In the genomic region with DNA sequence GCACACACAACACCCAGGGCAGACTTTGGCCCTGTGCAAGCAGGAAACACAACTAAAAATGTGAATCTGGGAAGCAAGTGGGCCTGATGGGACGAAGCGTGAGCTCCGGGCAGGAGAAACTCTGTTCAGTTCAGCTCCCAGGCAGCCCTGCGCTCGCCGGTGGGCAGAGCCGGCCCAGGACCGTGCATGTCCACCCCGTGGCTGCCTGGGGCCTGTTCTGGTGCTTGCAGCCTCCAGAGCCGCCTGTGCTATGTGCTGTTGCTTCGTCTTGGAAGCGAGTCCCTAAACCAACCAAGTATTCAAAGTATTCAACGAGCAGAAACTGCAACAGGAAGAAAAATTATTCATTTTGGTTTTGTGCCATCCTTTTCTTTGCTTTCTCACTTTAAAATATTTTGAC, we compare ENCODE assay signal across 16 cellular contexts. TPM values are rescaled to one million over a fixed set of nuclear protein-coding genes. Genes with fewer than 3 reads are reported as not detected.
DNase-seq lines count a peak whose midpoint lies in the region; ATAC-seq and TF ChIP-seq lines count a peak whose summit lies in the region.
"Had no signal": no experiment of that assay in that cellular context is flagged by ENCODE, and none has a peak within 500 bp of the region (broad histone marks: within the 10 kb centered on the region; RNA-seq: fewer than 3 reads in every experiment).

No MANE protein-coding gene starts in this region.

- no peaks in the 10 kb centered on the region for H3K4me1 Mint-ChIP-seq in activated T-cell treated with anti-CD3 and anti-CD28 coated beads, Interleukin-2, amount 50 U/mL, for 24 hours (ENCODE audit: low read depth)
- H3K4me1 Mint-ChIP-seq: activated B cell treated with CpG ODN at 0.5 μM for 24 hours; activated naive CD8-positive, alpha-beta T cell treated with anti-CD3 and anti-CD28 coated beads for 36 hours; memory B cell; T-cell had no signal

- ATAC-seq in GM21717 (IDR thresholded peaks at IDR 0.05; ENCODE audit: unreplicated experiment) (no peak), HG03442 (IDR thresholded peaks at IDR 0.05; ENCODE audit: unreplicated experiment) (no peak)
- ATAC-seq: T-cell had no signal

- H3K27ac ChIP-seq in right atrium auricular region (peak overlapping the region; percentile 89 to 96), ovary (peak overlapping the region; percentile 65 to 66), uterus (peak overlapping the region; percentile 61 to 78), tibial nerve (peak overlapping the region in 1 of 4 donors; percentile 42)

- H3K36me3 ChIP-seq in right atrium auricular region = peaks cover 3% of the 10 kb centered on the region
- no peaks in the 10 kb centered on the region for H3K36me3 ChIP-seq in ovary
- no peaks in the 10 kb centered on the region for H3K36me3 ChIP-seq in uterus
- H3K36me3 ChIP-seq in tibial nerve = no peaks in the 10 kb centered on the region

- intact Hi-C loops in ovary (cut with DNase I) (loop anchor here in 1 of 4 donors (10.0 kb wide), 1 partner anchor 64 kb away; no protein-coding TSS in a partner anchor), uterus (cut with DNase I; ENCODE audit: low total_unique reads) (no loop called here)

- no peaks in the 10 kb centered on the region for H3K9me3 Mint-ChIP-seq in activated T-cell treated with anti-CD3 and anti-CD28 coated beads, Interleukin-2, amount 50 U/mL, for 24 hours
- H3K9me3 Mint-ChIP-seq: activated B cell treated with CpG ODN at 0.5 μM for 24 hours, memory B cell, T-cell had no signal

- WGBS in ovary, 3 donors = 6 to 8% (median 7%) methylated on average over 13 of the region's 13 CpGs
- 39 to 51% methylated on average over 13 of the region's 13 CpGs for WGBS in tibial nerve, 2 donors

- no peak overlapping the region for H3K27ac Mint-ChIP-seq in activated T-cell treated with anti-CD3 and anti-CD28 coated beads, Interleukin-2, amount 50 U/mL, for 24 hours
- H3K27ac Mint-ChIP-seq: activated B cell treated with CpG ODN at 0.5 μM for 24 hours; activated naive CD8-positive, alpha-beta T cell treated with anti-CD3 and anti-CD28 coated beads for 36 hours; memory B cell; T-cell had no signal

- no peaks in the 10 kb centered on the region for H3K36me3 Mint-ChIP-seq in activated T-cell treated with anti-CD3 and anti-CD28 coated beads, Interleukin-2, amount 50 U/mL, for 24 hours (ENCODE audit: low read depth)
- H3K36me3 Mint-ChIP-seq: activated naive CD8-positive, alpha-beta T cell treated with anti-CD3 and anti-CD28 coated beads for 36 hours; CD4-positive, alpha-beta memory T cell; memory B cell; T-cell had no signal

- TF ChIP-seq POLR2A in ovary (IDR thresholded peaks at IDR 0.05) (no peak), uterus (IDR thresholded peaks at IDR 0.05) (no peak), tibial nerve (IDR thresholded peaks at IDR 0.05) (no peak)

- no peak overlapping the region for H3K4me3 Mint-ChIP-seq in activated T-cell treated with anti-CD3 and anti-CD28 coated beads, Interleukin-2, amount 50 U/mL, for 24 hours
- H3K4me3 Mint-ChIP-seq: activated B cell treated with CpG ODN at 0.5 μM for 24 hours; activated naive CD8-positive, alpha-beta T cell treated with anti-CD3 and anti-CD28 coated beads for 36 hours; CD4-positive, alpha-beta memory T cell; memory B cell; T-cell had no signal

- H3K9me3 ChIP-seq in right atrium auricular region (no peaks in the 10 kb centered on the region), ovary (no peaks in the 10 kb centered on the region), uterus (no peaks in the 10 kb centered on the region), tibial nerve (no peaks in the 10 kb centered on the region)

- H3K4me3 ChIP-seq in right atrium auricular region (no peak overlapping the region), ovary (no peak overlapping the region), uterus (no peak overlapping the region), tibial nerve (no peak overlapping the region)

- peaks cover 0 to 64% of the 10 kb centered on the region in 2 donors for H3K4me1 ChIP-seq in right atrium auricular region
- H3K4me1 ChIP-seq in ovary (ENCODE audit: insufficient read depth) = peaks cover 14% of the 10 kb centered on the region
- H3K4me1 ChIP-seq in uterus = peaks cover 0 to 4% of the 10 kb centered on the region in 2 donors
- peaks cover 0 to 15% (median 2%) of the 10 kb centered on the region in 4 donors for H3K4me1 ChIP-seq in tibial nerve

- no peaks in the 10 kb centered on the region for H3K27me3 ChIP-seq in right atrium auricular region
- H3K27me3 ChIP-seq in ovary = no peaks in the 10 kb centered on the region
- no peaks in the 10 kb centered on the region for H3K27me3 ChIP-seq in uterus
- no peaks in the 10 kb centered on the region for H3K27me3 ChIP-seq in tibial nerve

- TF ChIP-seq CTCF in right atrium auricular region (IDR thresholded peaks at IDR 0.05) (no peak), ovary (IDR thresholded peaks at IDR 0.05) (no peak), uterus (IDR thresholded peaks at IDR 0.05) (peak; percentile 8 to 34 (median 17)), tibial nerve (IDR thresholded peaks at IDR 0.05) (no peak)

- no peaks in the 10 kb centered on the region for H3K27me3 Mint-ChIP-seq in activated T-cell treated with anti-CD3 and anti-CD28 coated beads, Interleukin-2, amount 50 U/mL, for 24 hours
- H3K27me3 Mint-ChIP-seq: activated B cell treated with CpG ODN at 0.5 μM for 24 hours; activated naive CD8-positive, alpha-beta T cell treated with anti-CD3 and anti-CD28 coated beads for 36 hours; memory B cell; T-cell had no signal

- TF ChIP-seq EP300 in ovary (IDR thresholded peaks at IDR 0.05) (no peak), tibial nerve (IDR thresholded peaks at IDR 0.05) (no peak)

- peak; percentile 1 for DNase-seq in activated T-cell treated with anti-CD3 and anti-CD28 coated beads, Interleukin-2, amount 50 U/mL, for 1 hour
- no peak for DNase-seq in activated T-cell treated with anti-CD3 and anti-CD28 coated beads, Interleukin-2, amount 50 U/mL, for 24 hours
- DNase-seq in right atrium auricular region (ENCODE audit: low spot score) (peak; percentile 62), ovary (peak; percentile 63 to 80 (median 67)), uterus (peak; percentile 57 to 59), tibial nerve (ENCODE audit: low spot score in 2 of 2) (no peak)
- DNase-seq: activated B cell treated with CpG ODN at 0.5 μM for 24 hours; activated naive CD8-positive, alpha-beta T cell treated with anti-CD3 and anti-CD28 coated beads for 36 hours; CD4-positive, alpha-beta memory T cell; NCI-H1930; NCI-H524 treated with DMSO at 0.1 percent for 48 hours; occipital lobe had no signal

RNA-seq across cellular contexts. Expression of gene VIPR2, which starts 45.9 kb away (rescaled TPM):
- total RNA-seq in right atrium auricular region (10 to 100 TPM in 1 of 2 donors, 1 to 10 TPM in 1; 3.8 to 13.4 TPM), ovary (10 to 100 TPM in 4 of 7 donors, 1 to 10 TPM in 3; 3.6 to 18.0 (median 10.8) TPM), uterus (1 to 10 TPM; 3.1 to 9.8 (median 4.5) TPM), tibial nerve (1 to 10 TPM in 3 of 4 donors, under 1 TPM in 1; 0.22 to 3.6 (median 2.9) TPM)
- polyA plus RNA-seq in ovary = 1 to 10 TPM; 4.1 to 4.9 TPM
- total RNA-seq: activated B cell treated with CpG ODN at 0.5 μM for 24 hours; activated naive CD8-positive, alpha-beta T cell treated with anti-CD3 and anti-CD28 coated beads for 36 hours had no signal

Comparison
In these comparisons a context has a peak if more than half of its experiments do, and no peak if none do; other contexts are left out.
1. DNase-seq: peak in activated T-cell treated with anti-CD3 and anti-CD28 coated beads, Interleukin-2, amount 50 U/mL, for 1 hour (single experiment), right atrium auricular region (single experiment), ovary (5 of 5) and uterus (2 of 2); none in activated T-cell treated with anti-CD3 and anti-CD28 coated beads, Interleukin-2, amount 50 U/mL, for 24 hours (single experiment) and tibial nerve (0 of 2).
2. CTCF ChIP-seq: peak in uterus (4 of 4); none in right atrium auricular region (0 of 2), ovary (0 of 3) and tibial nerve (0 of 5).